13 cellular contexts compared by ENCODE assay signal in genomic region chr3:16085884-16086608, GRCh38.
DNase-seq lines count a peak whose midpoint lies in the region; ATAC-seq and TF ChIP-seq lines count a peak whose summit lies in the region.
"Had no signal": no experiment of that assay in that cellular context is flagged by ENCODE, and none has a peak within 500 bp of the region (broad histone marks: within the 10 kb centered on the region; RNA-seq: fewer than 3 reads in every experiment).

No MANE protein-coding gene starts in this region.

- H3K27me3 Mint-ChIP-seq in MCF 10A (ENCODE audit: insufficient read depth, unreplicated experiment): no peaks in the 10 kb centered on the region

- H3K9me3 ChIP-seq in breast epithelium (peaks cover 8 to 10% of the 10 kb centered on the region in 2 donors), vagina (no peaks in the 10 kb centered on the region)

- intact Hi-C loops in breast epithelium (cut with DNase I; ENCODE audit: low total_unique reads) (no loop called here), MCF 10A (cut with micrococcal nuclease) (no loop called here), Right ventricle myocardium superior (cut with DNase I) (no loop called here), vagina (cut with DNase I) (no loop called here)

- no peaks in the 10 kb centered on the region for H3K36me3 Mint-ChIP-seq in MCF 10A (ENCODE audit: insufficient read depth, unreplicated experiment)

- H3K4me1 Mint-ChIP-seq in MCF 10A (ENCODE audit: insufficient read depth, unreplicated experiment): no peaks in the 10 kb centered on the region

- TF ChIP-seq POLR2A in breast epithelium (IDR thresholded peaks at IDR 0.05) (no peak), vagina (IDR thresholded peaks at IDR 0.05) (no peak)

- ATAC-seq in Right ventricle myocardium superior (ENCODE audit: poor library complexity) (peak; percentile 91), HG02623 (IDR thresholded peaks at IDR 0.05; ENCODE audit: unreplicated experiment) (no peak), GM19351 (IDR thresholded peaks at IDR 0.05; ENCODE audit: unreplicated experiment) (no peak)
- ATAC-seq: A549 had no signal

- no peak overlapping the region for H3K27ac Mint-ChIP-seq in MCF 10A (ENCODE audit: low read depth, unreplicated experiment)

- no TSS peak for BruUV-seq in MCF 10A (replicated peaks; lab: Mats Ljungman, UMichigan)

- H3K4me1 ChIP-seq in breast epithelium: peaks cover 6 to 13% of the 10 kb centered on the region in 2 donors
- peaks cover 23% of the 10 kb centered on the region for H3K4me1 ChIP-seq in vagina

- POLR2A ChIA-PET in MCF 10A (lab: Yijun Ruan, JAX): interaction anchor here (0.7 to 1.9 kb wide), 3 partner anchors 11 to 17 kb away, joined by 3 to 4 read pairs (median 3); no protein-coding TSS in a partner anchor

- H3K4me3 ChIP-seq in breast epithelium: peak overlapping the region in 1 of 3 donors; percentile 13
- H3K4me3 ChIP-seq in vagina: no peak overlapping the region
- H3K4me3 ChIP-seq: A549, hepatocyte had no signal

- H3K27ac ChIP-seq in breast epithelium (peak overlapping the region; percentile 81 to 86), vagina (peak overlapping the region; percentile 36)
- H3K27ac ChIP-seq: hepatocyte had no signal

- H3K4me3 Mint-ChIP-seq in MCF 10A (ENCODE audit: unreplicated experiment): no peak overlapping the region

- H3K27me3 ChIP-seq in breast epithelium (no peaks in the 10 kb centered on the region), vagina (no peaks in the 10 kb centered on the region)
- H3K27me3 ChIP-seq: hepatocyte had no signal

- TF ChIP-seq CTCF in breast epithelium (IDR thresholded peaks at IDR 0.05): no peak
- TF ChIP-seq CTCF in MCF 10A (IDR thresholded peaks at IDR 0.05; ENCODE audit: unreplicated experiment): no peak
- no peak for TF ChIP-seq CTCF in vagina (IDR thresholded peaks at IDR 0.05)

- DNase-seq in breast epithelium (ENCODE audit: low spot score in 2 of 2) (peak in 1 of 2 donors; percentile 63), MCF 10A (ENCODE audit: unreplicated experiment) (no peak), Right ventricle myocardium superior (peak; percentile 90), occipital lobe (lab: John Stamatoyannopoulos, UW) (peak; percentile 71), vagina (ENCODE audit: extremely low spot score in 2 of 2) (no peak), A172 (ENCODE audit: low spot score) (no peak)
- DNase-seq: activated naive CD4-positive, alpha-beta T cell treated with Interleukin-2 at 50 U/mL for 16 hours; Calu3; NCI-H2171 treated with DMSO at 0.1 percent for 48 hours had no signal

- CTCF ChIA-PET in MCF 10A (lab: Yijun Ruan, JAX): interaction anchor here (1.1 kb wide), 1 partner anchor 14 kb away, joined by 3 read pairs; no protein-coding TSS in a partner anchor

- no peaks in the 10 kb centered on the region for H3K36me3 ChIP-seq in breast epithelium
- no peaks in the 10 kb centered on the region for H3K36me3 ChIP-seq in vagina

- peaks cover 13% of the 10 kb centered on the region for H3K9me3 Mint-ChIP-seq in MCF 10A (ENCODE audit: unreplicated experiment)

Comparison
In these comparisons a context has a peak if more than half of its experiments do, and no peak if none do; other contexts are left out.
1. DNase-seq: peak in Right ventricle myocardium superior (single experiment) and occipital lobe (single experiment); none in MCF 10A (single experiment), vagina (0 of 2) and A172 (single experiment).